Comparison of ENCODE assay signal across 12 cellular contexts in genomic region chr4:108783666-108784463, GRCh38. TPM values are rescaled to one million over a fixed set of nuclear protein-coding genes. Genes with fewer than 3 reads are reported as not detected.
DNase-seq lines count a peak whose midpoint lies in the region; ATAC-seq and TF ChIP-seq lines count a peak whose summit lies in the region.
"Had no signal": no experiment of that assay in that cellular context is flagged by ENCODE, and none has a peak within 500 bp of the region (broad histone marks: within the 10 kb centered on the region; RNA-seq: fewer than 3 reads in every experiment).

No MANE protein-coding gene starts in this region.

- TF ChIP-seq CTCF in 22Rv1 (IDR thresholded peaks at IDR 0.05), result peak; percentile 75
- TF ChIP-seq CTCF in GM23338 (conservative IDR thresholded peaks at IDR 0.05; ENCODE audit: low read depth in 2 of 2), result peak; percentile 19 to 32; a peak in 3 of 4 replicates
- peak; percentile 46 for TF ChIP-seq CTCF in SK-N-SH (IDR thresholded peaks at IDR 0.05)
- TF ChIP-seq CTCF in fibroblast of the aortic adventitia (IDR thresholded peaks at IDR 0.05; ENCODE audit: insufficient read depth, low read length), result peak; percentile 35
- no peak for TF ChIP-seq CTCF in suprapubic skin (IDR thresholded peaks at IDR 0.05)

- H4K20me1 ChIP-seq in GM23338 (replicated peaks; ENCODE audit: insufficient read depth) (no peaks in the 10 kb centered on the region), SK-N-SH (ENCODE audit: insufficient read depth) (no peaks in the 10 kb centered on the region)

- no peak overlapping the region for H3K9ac ChIP-seq in SK-N-SH

- no peaks in the 10 kb centered on the region for H3K9me3 Mint-ChIP-seq in GM23338
- H3K9me3 Mint-ChIP-seq in T-cell, result no peaks in the 10 kb centered on the region
- H3K9me3 Mint-ChIP-seq: activated B cell treated with CpG ODN at 0.5 μM for 24 hours; activated naive CD4-positive, alpha-beta T cell treated with anti-CD3 and anti-CD28 coated beads for 36 hours; CD8-positive, alpha-beta T cell; natural killer cell had no signal

- H3K36me3 Mint-ChIP-seq in GM23338 (ENCODE audit: low read depth), result no peaks in the 10 kb centered on the region
- no peaks in the 10 kb centered on the region for H3K36me3 Mint-ChIP-seq in T-cell
- H3K36me3 Mint-ChIP-seq: CD8-positive, alpha-beta T cell; natural killer cell had no signal

- no peak overlapping the region for H3K27ac Mint-ChIP-seq in GM23338
- H3K27ac Mint-ChIP-seq in T-cell, result no peak overlapping the region
- H3K27ac Mint-ChIP-seq: activated B cell treated with CpG ODN at 0.5 μM for 24 hours; activated naive CD4-positive, alpha-beta T cell treated with anti-CD3 and anti-CD28 coated beads for 36 hours; CD8-positive, alpha-beta T cell; natural killer cell had no signal

- DNase-seq in GM23338 (ENCODE audit: low spot score) (no peak), SK-N-SH (no peak), fibroblast of the aortic adventitia (ENCODE audit: low read depth) (peak; percentile 37), T-cell (no peak), suprapubic skin (ENCODE audit: low spot score in 2 of 2) (no peak), T1000 (lab: John Stamatoyannopoulos, UW) (no peak)
- DNase-seq: activated B cell treated with CpG ODN at 0.5 μM for 24 hours; activated naive CD4-positive, alpha-beta T cell treated with anti-CD3 and anti-CD28 coated beads for 36 hours; CD8-positive, alpha-beta T cell; natural killer cell had no signal

- H3K9me2 ChIP-seq in GM23338 (ENCODE audit: insufficient read depth), result no peaks in the 10 kb centered on the region
- no peaks in the 10 kb centered on the region for H3K9me2 ChIP-seq in SK-N-SH

- H3K4me3 Mint-ChIP-seq in GM23338 (no peak overlapping the region), T-cell (no peak overlapping the region)
- H3K4me3 Mint-ChIP-seq: activated B cell treated with CpG ODN at 0.5 μM for 24 hours; activated naive CD4-positive, alpha-beta T cell treated with anti-CD3 and anti-CD28 coated beads for 36 hours; CD8-positive, alpha-beta T cell; natural killer cell had no signal

- H3K36me3 ChIP-seq in GM23338 (ENCODE audit: insufficient read depth), result no peaks in the 10 kb centered on the region
- no peaks in the 10 kb centered on the region for H3K36me3 ChIP-seq in SK-N-SH (replicated peaks in 1 of 2; ENCODE audit: control insufficient read depth in 1 of 2, insufficient read depth in 2 of 2, low read length in 1 of 2)
- H3K36me3 ChIP-seq in suprapubic skin, result no peaks in the 10 kb centered on the region

- TF ChIP-seq RAD21 in SK-N-SH (IDR thresholded peaks at IDR 0.05; ENCODE audit: low read length), result peak; percentile 40

- H3K4me2 ChIP-seq in GM23338 (no peak overlapping the region), SK-N-SH (no peak overlapping the region)

- H3K27me3 Mint-ChIP-seq in GM23338 (ENCODE audit: insufficient read depth, low read depth, poor library complexity) (peaks cover 4% of the 10 kb centered on the region), T-cell (peaks cover 3 to 8% of the 10 kb centered on the region in 2 donors)

- CTCF ChIA-PET in SK-N-SH (lab: Yijun Ruan, JAX), result no interaction called here
- CTCF ChIA-PET in T-cell (lab: Charles Lee), result no interaction called here

- 31% methylated on average over 3 of the region's 3 CpGs for WGBS in SK-N-SH (ENCODE audit: low lambda C conversion rate)
- WGBS in suprapubic skin, result 60% methylated on average over 3 of the region's 3 CpGs

- no peak for TF ChIP-seq POLR2A in GM18505 (IDR thresholded peaks at IDR 0.05; ENCODE audit: borderline replicate concordance, extremely low read depth, insufficient read depth, insufficient read length)
- TF ChIP-seq POLR2A in suprapubic skin (IDR thresholded peaks at IDR 0.05), result no peak

- H3K27ac ChIP-seq in 22Rv1 (no peak overlapping the region), GM23338 (ENCODE audit: low read depth) (no peak overlapping the region), SK-N-SH (ENCODE audit: low read depth in 2 of 2, low read length in 1 of 2) (no peak overlapping the region), suprapubic skin (no peak overlapping the region)

- H3F3A ChIP-seq in GM23338 (replicated peaks; ENCODE audit: low read depth), result no peaks in the 10 kb centered on the region
- H3F3A ChIP-seq in SK-N-SH (replicated peaks; ENCODE audit: insufficient read depth), result no peaks in the 10 kb centered on the region

- H3K9me3 ChIP-seq in SK-N-SH (no peaks in the 10 kb centered on the region), suprapubic skin (no peaks in the 10 kb centered on the region)

- TF ChIP-seq EP300 in SK-N-SH (IDR thresholded peaks at IDR 0.05; ENCODE audit: borderline replicate concordance in 1 of 2, low read depth in 1 of 2, low read length in 1 of 2) (no peak), suprapubic skin (IDR thresholded peaks at IDR 0.05) (no peak)

- H2AFZ ChIP-seq in GM23338 (no peak overlapping the region), SK-N-SH (ENCODE audit: low read depth) (no peak overlapping the region)

- H3K79me2 ChIP-seq in GM23338 (replicated peaks; ENCODE audit: insufficient read depth) (no peaks in the 10 kb centered on the region), SK-N-SH (ENCODE audit: insufficient read depth) (no peaks in the 10 kb centered on the region)

- ATAC-seq in GM23338, result no peak
- ATAC-seq in T-cell (replicated peaks in 1 of 4), result no peak
- ATAC-seq in GM18505 (IDR thresholded peaks at IDR 0.05; ENCODE audit: unreplicated experiment), result no peak
- ATAC-seq: CD8-positive, alpha-beta T cell; natural killer cell had no signal

- POLR2A ChIA-PET in SK-N-SH (lab: Yijun Ruan, JAX), result no interaction called here
- POLR2A ChIA-PET in T-cell (lab: Charles Lee), result no interaction called here

- H3K4me1 Mint-ChIP-seq in GM23338 (peaks cover 9% of the 10 kb centered on the region; the same call in 1 of the 3 replicates), T-cell (no peaks in the 10 kb centered on the region)
- H3K4me1 Mint-ChIP-seq: activated B cell treated with CpG ODN at 0.5 μM for 24 hours, natural killer cell had no signal

- H3K4me1 ChIP-seq in GM23338 (ENCODE audit: insufficient read depth) (no peaks in the 10 kb centered on the region), SK-N-SH (ENCODE audit: control insufficient read depth in 1 of 2, insufficient read depth in 2 of 2, low read depth in 1 of 2, low read length in 1 of 2) (no peaks in the 10 kb centered on the region), suprapubic skin (no peaks in the 10 kb centered on the region)

- H3K4me3 ChIP-seq in GM23338 (no peak overlapping the region), SK-N-SH (ENCODE audit: low read depth in 2 of 2, low read length in 1 of 2) (no peak overlapping the region), fibroblast of the aortic adventitia (ENCODE audit: low read depth, low read length) (no peak overlapping the region), suprapubic skin (no peak overlapping the region)

- H3K27me3 ChIP-seq in GM23338 (ENCODE audit: insufficient read depth) (no peaks in the 10 kb centered on the region), SK-N-SH (ENCODE audit: insufficient read depth) (peaks cover 7% of the 10 kb centered on the region; the same call in 1 of the 2 replicates), suprapubic skin (no peaks in the 10 kb centered on the region)

TF ChIP-seq in GM23338, 12 proteins besides CTCF, POLR2A, EP300 and RAD21:
- TF ChIP-seq NANOG (IDR thresholded peaks at IDR 0.05; ENCODE audit: borderline replicate concordance) (no peak), ZNF114 (CRISPR knock-in tag; IDR thresholded peaks at IDR 0.05) (no peak), POLR2AphosphoS5 (IDR thresholded peaks at IDR 0.05; ENCODE audit: low read depth) (no peak), CREB1 (CRISPR knock-in tag; IDR thresholded peaks at IDR 0.05; ENCODE audit: low read depth) (no peak)

TF ChIP-seq in SK-N-SH, 30 proteins besides CTCF, POLR2A, EP300 and RAD21:
- peak; percentile 10; the same call in 1 of the 2 replicates for TF ChIP-seq SMC3 (IDR thresholded peaks at IDR 0.05; ENCODE audit: low read depth, low read length)
- TF ChIP-seq RXRA (IDR thresholded peaks at IDR 0.05; ENCODE audit: borderline replicate concordance, low read depth), result no peak

RNA-seq across cellular contexts. Expression of gene ETNPPL, which starts 21.0 kb away (rescaled TPM):
- 1.3 and 1.5 TPM in 2 replicates for total RNA-seq in GM23338 (2014; rRNA removed; shearing (Covaris generic))
- polyA plus RNA-seq in GM23338 (2016; fragmentation: Nextera tagmentation; extraction: Ambion mirVana), result 1.2 and 1.4 TPM in 2 replicates
- polyA plus RNA-seq in SK-N-SH (2012; rRNA removed), result not detected in 2 replicates
- not detected in 2 replicates for polyA plus RNA-seq in SK-N-SH (2012; cell fraction: cytosol; rRNA removed)
- not detected in 2 replicates for polyA plus RNA-seq in SK-N-SH (2012; cell fraction: nucleus; rRNA removed)
- total RNA-seq in fibroblast of the aortic adventitia (ENCODE audit: low replicate concordance), result not detected in 2 replicates
- total RNA-seq in T-cell, result under 1 TPM in 1 of 5 donors, not detected in 4; 0.13 TPM
- total RNA-seq in suprapubic skin, result not detected
- total RNA-seq: activated B cell treated with CpG ODN at 0.5 μM for 24 hours; activated naive CD4-positive, alpha-beta T cell treated with anti-CD3 and anti-CD28 coated beads for 36 hours; CD8-positive, alpha-beta T cell; natural killer cell had no signal

Comparison
In these comparisons a context has a peak if more than half of its experiments do, and no peak if none do; other contexts are left out.
1. CTCF ChIP-seq: peak in 22Rv1 (single experiment), GM23338 (2 of 2), SK-N-SH (single experiment) and fibroblast of the aortic adventitia (single experiment); none in suprapubic skin (0 of 2).